Comparison of ENCODE assay signal across 1 cellular context in genomic region chr12:110035534-110036104, GRCh38.
TF ChIP-seq lines count a peak whose summit lies in the region.

No MANE protein-coding gene starts in this region.

TF ChIP-seq in HepG2, 621 proteins besides CTCF, POLR2A, EP300 and RAD21 (continued from another document and continues in another):
- TF ChIP-seq ZNF333 (CRISPR knock-in tag; IDR thresholded peaks at IDR 0.05; ENCODE audit: borderline replicate concordance) (no peak), ZNF749 (CRISPR knock-in tag; IDR thresholded peaks at IDR 0.05; ENCODE audit: borderline replicate concordance) (no peak), GMEB2 (CRISPR knock-in tag; IDR thresholded peaks at IDR 0.05; ENCODE audit: low read depth) (no peak), DBP (CRISPR knock-in tag; IDR thresholded peaks at IDR 0.05; ENCODE audit: not compliant biosample characterization) (no peak), HNRNPK (IDR thresholded peaks at IDR 0.05; ENCODE audit: low read depth, low read length, poor library complexity, severe bottlenecking) (no peak), ZNF776 (CRISPR knock-in tag; IDR thresholded peaks at IDR 0.05) (no peak), SP140L (CRISPR knock-in tag; IDR thresholded peaks at IDR 0.05; ENCODE audit: borderline replicate concordance) (no peak), ZBTB42 (CRISPR knock-in tag; IDR thresholded peaks at IDR 0.05) (no peak), ZSCAN22 (CRISPR knock-in tag; IDR thresholded peaks at IDR 0.05) (no peak), ZNF446 (CRISPR knock-in tag; IDR thresholded peaks at IDR 0.05) (no peak), KAT7 (CRISPR knock-in tag; IDR thresholded peaks at IDR 0.05; ENCODE audit: borderline replicate concordance) (no peak), KDM3A (CRISPR knock-in tag; IDR thresholded peaks at IDR 0.05; ENCODE audit: low read depth) (no peak), ZFY (CRISPR knock-in tag; IDR thresholded peaks at IDR 0.05) (no peak), SIN3B (IDR thresholded peaks at IDR 0.05; ENCODE audit: low read length) (no peak), ZNF317 (CRISPR knock-in tag; IDR thresholded peaks at IDR 0.05) (0 out of 2 replicates have a peak, but pooled peaks have one; percentile 22), HNF4A (CRISPR knock-in tag; IDR thresholded peaks at IDR 0.05) (peak; percentile 95), ZNF570 (CRISPR knock-in tag; IDR thresholded peaks at IDR 0.05; ENCODE audit: borderline replicate concordance) (no peak), MIER3 (CRISPR knock-in tag; IDR thresholded peaks at IDR 0.05; ENCODE audit: borderline replicate concordance) (peak; percentile 39; the same call in 1 of the 2 replicates), WIZ (CRISPR knock-in tag; IDR thresholded peaks at IDR 0.05) (no peak), DMAP1 (CRISPR knock-in tag; IDR thresholded peaks at IDR 0.05) (peak; percentile 40; the same call in 1 of the 2 replicates), ZNF292 (CRISPR knock-in tag; IDR thresholded peaks at IDR 0.05; ENCODE audit: borderline replicate concordance, low read depth) (peak; percentile 46; the same call in 1 of the 2 replicates), GATA4 (IDR thresholded peaks at IDR 0.05; ENCODE audit: borderline replicate concordance, low read depth) (no peak), CBX2 (IDR thresholded peaks at IDR 0.05; ENCODE audit: low read depth, low read length) (no peak), CBX2 (CRISPR knock-in tag; IDR thresholded peaks at IDR 0.05; ENCODE audit: low read depth) (no peak), EHMT2 (IDR thresholded peaks at IDR 0.05; ENCODE audit: borderline replicate concordance, low read depth, low read length) (no peak), ZBTB38 (CRISPR knock-in tag; IDR thresholded peaks at IDR 0.05) (no peak), HES4 (CRISPR knock-in tag; IDR thresholded peaks at IDR 0.05; ENCODE audit: borderline replicate concordance) (no peak), ZNF260 (CRISPR knock-in tag; IDR thresholded peaks at IDR 0.05; ENCODE audit: borderline replicate concordance, low read depth) (no peak), SRSF4 (IDR thresholded peaks at IDR 0.05; ENCODE audit: low read depth, low read length, poor library complexity, severe bottlenecking) (no peak), ZNF3 (CRISPR knock-in tag; IDR thresholded peaks at IDR 0.05) (no peak), GATAD2A (CRISPR knock-in tag; IDR thresholded peaks at IDR 0.05) (peak; percentile 92), ZNF773 (CRISPR knock-in tag; IDR thresholded peaks at IDR 0.05; ENCODE audit: borderline replicate concordance) (no peak), GABPB1 (CRISPR knock-in tag; IDR thresholded peaks at IDR 0.05) (no peak), IKZF4 (CRISPR knock-in tag; IDR thresholded peaks at IDR 0.05; ENCODE audit: borderline replicate concordance, low read depth, not compliant biosample characterization) (no peak), DNMT1 (CRISPR knock-in tag; IDR thresholded peaks at IDR 0.05) (no peak), ELF3 (CRISPR knock-in tag; IDR thresholded peaks at IDR 0.05) (peak; percentile 46; the same call in 1 of the 2 replicates), RARA (CRISPR knock-in tag; IDR thresholded peaks at IDR 0.05) (peak; percentile 91), LCORL (IDR thresholded peaks at IDR 0.05) (peak; percentile 43; the same call in 1 of the 2 replicates), LCORL (CRISPR knock-in tag; IDR thresholded peaks at IDR 0.05) (peak; percentile 81), ATAD3A (CRISPR knock-in tag; IDR thresholded peaks at IDR 0.05) (no peak), NFKBIZ (CRISPR knock-in tag; IDR thresholded peaks at IDR 0.05) (no peak), ZNF740 (CRISPR knock-in tag; IDR thresholded peaks at IDR 0.05) (no peak), ZNF441 (CRISPR knock-in tag; IDR thresholded peaks at IDR 0.05; ENCODE audit: borderline replicate concordance) (no peak), HMGXB4 (CRISPR knock-in tag; IDR thresholded peaks at IDR 0.05; ENCODE audit: borderline replicate concordance in 1 of 2, low read depth in 1 of 2) (no peak; a peak in 1 of 4 replicates), CHCHD3 (CRISPR knock-in tag; IDR thresholded peaks at IDR 0.05) (no peak), THAP11 (CRISPR knock-in tag; IDR thresholded peaks at IDR 0.05) (peak; percentile 44; the same call in 1 of the 2 replicates), CCAR2 (optimal IDR thresholded peaks at IDR 0.05; ENCODE audit: low read depth, low read length) (no peak), U2AF2 (IDR thresholded peaks at IDR 0.05; ENCODE audit: low read depth, low read length) (no peak), EZH2 (conservative IDR thresholded peaks at IDR 0.05; ENCODE audit: low read depth, low read length) (no peak), FUBP1 (CRISPR knock-in tag; IDR thresholded peaks at IDR 0.05; ENCODE audit: borderline replicate concordance) (no peak), ASH2L (IDR thresholded peaks at IDR 0.05; ENCODE audit: insufficient read length, low read depth, low read length) (no peak), IRF2 (CRISPR knock-in tag; IDR thresholded peaks at IDR 0.05) (no peak), FOXJ3 (CRISPR knock-in tag; IDR thresholded peaks at IDR 0.05; ENCODE audit: borderline replicate concordance) (peak; percentile 87; the same call in 1 of the 2 replicates), NFE2L2 (IDR thresholded peaks at IDR 0.05; ENCODE audit: low read length) (no peak), NBN (conservative IDR thresholded peaks at IDR 0.05) (no peak), ARNT (IDR thresholded peaks at IDR 0.05) (no peak), ZNF569 (CRISPR knock-in tag; IDR thresholded peaks at IDR 0.05; ENCODE audit: borderline replicate concordance) (no peak), ZNF543 (CRISPR knock-in tag; IDR thresholded peaks at IDR 0.05) (no peak)
- TF ChIP-seq, protein P1, sequence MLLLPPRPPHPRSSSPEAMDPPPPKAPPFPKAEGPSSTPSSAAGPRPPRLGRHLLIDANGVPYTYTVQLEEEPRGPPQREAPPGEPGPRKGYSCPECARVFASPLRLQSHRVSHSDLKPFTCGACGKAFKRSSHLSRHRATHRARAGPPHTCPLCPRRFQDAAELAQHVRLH (CRISPR knock-in tag; IDR thresholded peaks at IDR 0.05; ENCODE audit: borderline replicate concordance, low read depth) = peak; percentile 81
- TF ChIP-seq, protein P2, sequence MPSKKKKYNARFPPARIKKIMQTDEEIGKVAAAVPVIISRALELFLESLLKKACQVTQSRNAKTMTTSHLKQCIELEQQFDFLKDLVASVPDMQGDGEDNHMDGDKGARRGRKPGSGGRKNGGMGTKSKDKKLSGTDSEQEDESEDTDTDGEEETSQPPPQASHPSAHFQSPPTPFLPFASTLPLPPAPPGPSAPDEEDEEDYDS (CRISPR knock-in tag; IDR thresholded peaks at IDR 0.05) = peak; percentile 26; the same call in 1 of the 2 replicates
- TF ChIP-seq, protein P3, sequence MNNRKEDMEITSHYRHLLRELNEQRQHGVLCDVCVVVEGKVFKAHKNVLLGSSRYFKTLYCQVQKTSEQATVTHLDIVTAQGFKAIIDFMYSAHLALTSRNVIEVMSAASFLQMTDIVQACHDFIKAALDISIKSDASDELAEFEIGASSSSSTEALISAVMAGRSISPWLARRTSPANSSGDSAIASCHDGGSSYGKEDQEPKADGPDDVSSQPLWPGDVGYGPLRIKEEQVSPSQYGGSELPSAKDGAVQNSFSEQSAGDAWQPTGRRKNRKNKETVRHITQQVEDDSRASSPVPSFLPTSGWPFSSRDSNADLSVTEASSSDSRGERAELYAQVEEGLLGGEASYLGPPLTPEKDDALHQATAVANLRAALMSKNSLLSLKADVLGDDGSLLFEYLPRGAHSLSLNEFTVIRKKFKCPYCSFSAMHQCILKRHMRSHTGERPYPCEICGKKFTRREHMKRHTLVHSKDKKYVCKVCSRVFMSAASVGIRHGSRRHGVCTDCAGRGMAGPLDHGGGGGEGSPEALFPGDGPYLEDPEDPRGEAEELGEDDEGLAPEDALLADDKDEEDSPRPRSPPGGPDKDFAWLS (CRISPR knock-in tag; IDR thresholded peaks at IDR 0.05; ENCODE audit: borderline replicate concordance) = no peak
- TF ChIP-seq, protein P4, sequence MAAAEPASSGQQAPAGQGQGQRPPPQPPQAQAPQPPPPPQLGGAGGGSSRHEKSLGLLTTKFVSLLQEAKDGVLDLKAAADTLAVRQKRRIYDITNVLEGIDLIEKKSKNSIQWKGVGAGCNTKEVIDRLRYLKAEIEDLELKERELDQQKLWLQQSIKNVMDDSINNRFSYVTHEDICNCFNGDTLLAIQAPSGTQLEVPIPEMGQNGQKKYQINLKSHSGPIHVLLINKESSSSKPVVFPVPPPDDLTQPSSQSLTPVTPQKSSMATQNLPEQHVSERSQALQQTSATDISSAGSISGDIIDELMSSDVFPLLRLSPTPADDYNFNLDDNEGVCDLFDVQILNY (CRISPR knock-in tag; conservative IDR thresholded peaks at IDR 0.05) = no peak
- TF ChIP-seq, protein P5, sequence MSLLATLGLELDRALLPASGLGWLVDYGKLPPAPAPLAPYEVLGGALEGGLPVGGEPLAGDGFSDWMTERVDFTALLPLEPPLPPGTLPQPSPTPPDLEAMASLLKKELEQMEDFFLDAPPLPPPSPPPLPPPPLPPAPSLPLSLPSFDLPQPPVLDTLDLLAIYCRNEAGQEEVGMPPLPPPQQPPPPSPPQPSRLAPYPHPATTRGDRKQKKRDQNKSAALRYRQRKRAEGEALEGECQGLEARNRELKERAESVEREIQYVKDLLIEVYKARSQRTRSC (CRISPR knock-in tag; IDR thresholded peaks at IDR 0.05; ENCODE audit: low read depth) = no peak
- TF ChIP-seq, protein P6, sequence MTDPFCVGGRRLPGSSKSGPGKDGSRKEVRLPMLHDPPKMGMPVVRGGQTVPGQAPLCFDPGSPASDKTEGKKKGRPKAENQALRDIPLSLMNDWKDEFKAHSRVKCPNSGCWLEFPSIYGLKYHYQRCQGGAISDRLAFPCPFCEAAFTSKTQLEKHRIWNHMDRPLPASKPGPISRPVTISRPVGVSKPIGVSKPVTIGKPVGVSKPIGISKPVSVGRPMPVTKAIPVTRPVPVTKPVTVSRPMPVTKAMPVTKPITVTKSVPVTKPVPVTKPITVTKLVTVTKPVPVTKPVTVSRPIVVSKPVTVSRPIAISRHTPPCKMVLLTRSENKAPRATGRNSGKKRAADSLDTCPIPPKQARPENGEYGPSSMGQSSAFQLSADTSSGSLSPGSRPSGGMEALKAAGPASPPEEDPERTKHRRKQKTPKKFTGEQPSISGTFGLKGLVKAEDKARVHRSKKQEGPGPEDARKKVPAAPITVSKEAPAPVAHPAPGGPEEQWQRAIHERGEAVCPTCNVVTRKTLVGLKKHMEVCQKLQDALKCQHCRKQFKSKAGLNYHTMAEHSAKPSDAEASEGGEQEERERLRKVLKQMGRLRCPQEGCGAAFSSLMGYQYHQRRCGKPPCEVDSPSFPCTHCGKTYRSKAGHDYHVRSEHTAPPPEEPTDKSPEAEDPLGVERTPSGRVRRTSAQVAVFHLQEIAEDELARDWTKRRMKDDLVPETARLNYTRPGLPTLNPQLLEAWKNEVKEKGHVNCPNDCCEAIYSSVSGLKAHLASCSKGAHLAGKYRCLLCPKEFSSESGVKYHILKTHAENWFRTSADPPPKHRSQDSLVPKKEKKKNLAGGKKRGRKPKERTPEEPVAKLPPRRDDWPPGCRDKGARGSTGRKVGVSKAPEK (CRISPR knock-in tag; IDR thresholded peaks at IDR 0.05; ENCODE audit: borderline replicate concordance) = no peak
